ENCODE assay signal across 16 cellular contexts in the genomic region with DNA sequence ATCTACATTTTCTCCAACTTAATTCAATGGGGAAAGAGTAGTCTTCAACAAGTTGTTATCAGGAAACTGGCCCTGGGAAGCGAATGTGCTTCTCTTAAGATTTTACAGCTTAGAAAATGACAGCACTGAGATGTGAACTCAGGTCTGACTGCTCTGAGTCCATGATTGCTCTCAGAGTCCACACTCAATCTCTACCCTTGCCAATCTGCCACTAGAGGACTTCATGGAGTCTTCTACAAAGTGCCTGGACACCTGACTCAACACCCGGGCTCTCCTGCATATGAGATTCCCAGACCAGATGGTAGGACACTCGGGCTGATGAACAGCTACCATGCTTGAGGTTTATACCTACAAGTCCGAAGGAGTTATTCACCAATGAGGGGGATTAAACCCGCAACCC.
A peak's percentile ranks its signal among the peaks of the same experiment; 100 is the strongest.
DNase-seq lines count a peak whose midpoint lies in the region; ATAC-seq and TF ChIP-seq lines count a peak whose summit lies in the region.
"Had no signal": no experiment of that assay in that cellular context is flagged by ENCODE, and none has a peak within 500 bp of the region (broad histone marks: within the 10 kb centered on the region; RNA-seq: fewer than 3 reads in every experiment).

No MANE protein-coding gene starts in this region.

- DNase-seq in PC-3 = no peak
- no peak for DNase-seq in smooth muscle cell (lab: John Stamatoyannopoulos, UW; ENCODE audit: unreplicated experiment)
- no peak for DNase-seq in foreskin melanocyte
- DNase-seq in GM20000 (ENCODE audit: low spot score) = no peak
- DNase-seq in islet precursor cell = no peak
- DNase-seq in cerebellar cortex (ENCODE audit: low spot score) = no peak
- DNase-seq: activated T-cell treated with anti-CD3 and anti-CD28 coated beads for 4 hours, Caco-2, HCEC 1CT, NCI-H187 treated with DMSO at 0.1 percent for 48 hours, right cardiac atrium, RPMI8226, T1000 had no signal

- H3K27ac ChIP-seq in PC-3 (ENCODE audit: low read length) (no peak overlapping the region), smooth muscle cell (ENCODE audit: low read depth) (peak overlapping the region; percentile 45)
- H3K27ac ChIP-seq: vagina had no signal

- CTCF ChIA-PET in PC-3 (lab: Charles Lee) = no interaction called here

- no peak for TF ChIP-seq CTCF in PC-3 (conservative IDR thresholded peaks at IDR 0.05; ENCODE audit: low read depth, low read length)
- no peak for TF ChIP-seq CTCF in smooth muscle cell (IDR thresholded peaks at IDR 0.05; ENCODE audit: borderline replicate concordance, insufficient read depth, poor library complexity, severe bottlenecking)
- no peak for TF ChIP-seq CTCF in GM20000 (IDR thresholded peaks at IDR 0.05; ENCODE audit: extremely low read depth, missing control alignments)

- no TSS peak for BruUV-seq in PC-3 (replicated peaks; lab: Mats Ljungman, UMichigan)

- H3K4me1 ChIP-seq in PC-3 (ENCODE audit: insufficient read depth, low read length) (peaks cover 12% of the 10 kb centered on the region; the same call in 1 of the 2 replicates), smooth muscle cell (ENCODE audit: low read depth) (no peaks in the 10 kb centered on the region)

- H3K9me2 ChIP-seq in PC-3 (replicated peaks; ENCODE audit: low read length) = no peaks in the 10 kb centered on the region

- H3K9ac ChIP-seq in PC-3 (ENCODE audit: low read length) = no peak overlapping the region
- no peak overlapping the region for H3K9ac ChIP-seq in smooth muscle cell (ENCODE audit: low read depth)

- ATAC-seq in GM19035 (IDR thresholded peaks at IDR 0.05; ENCODE audit: unreplicated experiment) = peak; percentile 23
- ATAC-seq in HG02678 (IDR thresholded peaks at IDR 0.05; ENCODE audit: unreplicated experiment) = peak; percentile 1
- no peak for ATAC-seq in PC-3

- H3K9me3 ChIP-seq in PC-3 (ENCODE audit: low read length) = no peaks in the 10 kb centered on the region
- no peaks in the 10 kb centered on the region for H3K9me3 ChIP-seq in smooth muscle cell (replicated peaks; ENCODE audit: low read depth)
- H3K9me3 ChIP-seq: Caco-2, vagina had no signal

- WGBS in smooth muscle cell (ENCODE audit: low lambda C conversion rate) = 66% methylated on average over 5 of the region's 5 CpGs

- H3K36me3 ChIP-seq in PC-3 (ENCODE audit: low read depth, low read length) (no peaks in the 10 kb centered on the region), smooth muscle cell (ENCODE audit: low read depth) (no peaks in the 10 kb centered on the region)
- H3K36me3 ChIP-seq: vagina had no signal

- H3K79me2 ChIP-seq in PC-3 (ENCODE audit: low read length) (no peaks in the 10 kb centered on the region), smooth muscle cell (ENCODE audit: low read depth) (peaks cover 13% of the 10 kb centered on the region)

- POLR2A ChIA-PET in PC-3 (lab: Charles Lee; ENCODE audit: unreplicated experiment) = no interaction called here

- H3F3A ChIP-seq in PC-3 (ENCODE audit: low read length, unreplicated experiment) (no peaks in the 10 kb centered on the region), smooth muscle cell (ENCODE audit: low read depth) (no peaks in the 10 kb centered on the region)

- intact Hi-C loops in PC-3 (cut with micrococcal nuclease) = loop anchor here (1.0 kb wide), 1 partner anchor 8 kb away; no protein-coding TSS in a partner anchor

- H3K27me3 ChIP-seq in PC-3 (ENCODE audit: low read length) = no peaks in the 10 kb centered on the region
- H3K27me3 ChIP-seq in smooth muscle cell (ENCODE audit: low read depth) = no peaks in the 10 kb centered on the region
- H3K27me3 ChIP-seq: vagina had no signal

- no peak overlapping the region for H3K4me3 ChIP-seq in PC-3 (ENCODE audit: low read length)
- H3K4me3 ChIP-seq in smooth muscle cell = no peak overlapping the region
- H3K4me3 ChIP-seq: vagina had no signal

- 0 out of 2 replicates have a peak overlapping the region, but pooled peaks have one; percentile 16 for H3K4me2 ChIP-seq in PC-3 (ENCODE audit: low read length)
- no peak overlapping the region for H3K4me2 ChIP-seq in smooth muscle cell

- H4K20me1 ChIP-seq in PC-3 (ENCODE audit: low read length) (no peaks in the 10 kb centered on the region), smooth muscle cell (ENCODE audit: low read depth) (no peaks in the 10 kb centered on the region)

- H2AFZ ChIP-seq in PC-3 (ENCODE audit: low read length) = no peak overlapping the region
- no peak overlapping the region for H2AFZ ChIP-seq in smooth muscle cell (ENCODE audit: low read depth)
